In genomic region chr18:58813821-58814220, GRCh38 we compare ENCODE assay signal across 10 cellular contexts.
"Had no signal": no experiment of that assay in that cellular context is flagged by ENCODE, and none has a peak within 500 bp of the region (broad histone marks: within the 10 kb centered on the region; RNA-seq: fewer than 3 reads in every experiment).

No MANE protein-coding gene starts in this region.

- ATAC-seq: activated T-cell treated with anti-CD3 and anti-CD28 coated beads, Interleukin-2, amount 50 U/mL, for 4 hours; naive thymus-derived CD4-positive, alpha-beta T cell had no signal

- H3K4me3 ChIP-seq: lung had no signal

- H3K4me3 Mint-ChIP-seq: activated CD4-positive, alpha-beta memory T cell treated with anti-CD3 and anti-CD28 coated beads for 36 hours; activated naive CD8-positive, alpha-beta T cell treated with anti-CD3 and anti-CD28 coated beads for 36 hours; activated T-cell treated with anti-CD3 and anti-CD28 coated beads, Interleukin-2, amount 50 U/mL, for 4 hours; naive thymus-derived CD4-positive, alpha-beta T cell had no signal

- H3K27ac Mint-ChIP-seq: activated CD4-positive, alpha-beta memory T cell treated with anti-CD3 and anti-CD28 coated beads for 36 hours; activated naive CD8-positive, alpha-beta T cell treated with anti-CD3 and anti-CD28 coated beads for 36 hours; naive thymus-derived CD4-positive, alpha-beta T cell had no signal

- H3K9me3 Mint-ChIP-seq: activated T-cell treated with anti-CD3 and anti-CD28 coated beads, Interleukin-2, amount 50 U/mL, for 4 hours had no signal

- H3K36me3 Mint-ChIP-seq: activated CD4-positive, alpha-beta memory T cell treated with anti-CD3 and anti-CD28 coated beads for 36 hours; activated naive CD8-positive, alpha-beta T cell treated with anti-CD3 and anti-CD28 coated beads for 36 hours; naive thymus-derived CD4-positive, alpha-beta T cell had no signal

- DNase-seq: activated CD4-positive, alpha-beta memory T cell treated with anti-CD3 and anti-CD28 coated beads for 36 hours; activated effector memory CD4-positive, alpha-beta T cell treated with anti-CD3 and anti-CD28 coated beads, Interleukin-2, amount 50 U/mL, for 16 hours; activated naive CD8-positive, alpha-beta T cell treated with anti-CD3 and anti-CD28 coated beads for 36 hours; activated T-cell treated with anti-CD3 and anti-CD28 coated beads, Interleukin-2, amount 50 U/mL, for 4 hours; effector CD4-positive, alpha-beta T cell; kidney glomerular epithelial cell; naive thymus-derived CD4-positive, alpha-beta T cell; T1000; trophoblast cell had no signal
